ENCODE assay signal across 26 cellular contexts in genomic region chr9:127814619-127815511, GRCh38. TPM values are rescaled to one million over a fixed set of nuclear protein-coding genes. Genes with fewer than 3 reads are reported as not detected.
DNase-seq lines count a peak whose midpoint lies in the region; ATAC-seq and TF ChIP-seq lines count a peak whose summit lies in the region.
"Had no signal": no experiment of that assay in that cellular context is flagged by ENCODE, and none has a peak within 500 bp of the region (broad histone marks: within the 10 kb centered on the region; RNA-seq: fewer than 3 reads in every experiment).

No MANE protein-coding gene starts in this region.

- no peak overlapping the region for H2AFZ ChIP-seq in hepatocyte
- H2AFZ ChIP-seq: parathyroid adenoma had no signal

- H3K36me3 ChIP-seq in hepatocyte (replicated peaks; ENCODE audit: insufficient read depth, low read depth) (no peaks in the 10 kb centered on the region), mucosa of descending colon (ENCODE audit: low read depth) (peaks cover 6% of the 10 kb centered on the region)

- ATAC-seq in stimulated activated naive CD8-positive, alpha-beta T cell treated with anti-CD3 and anti-CD28 coated beads, Interleukin-15, amount 100 ng/mL, for 72 hours, result no peak
- no peak for ATAC-seq in stimulated activated naive CD8-positive, alpha-beta T cell treated with anti-CD3 and anti-CD28 coated beads, Interleukin-15, Interleukin-2, amounts not matched to agents 100 U/mL and 50 U/mL, for 24 hours
- ATAC-seq in GM21528 (IDR thresholded peaks at IDR 0.05; ENCODE audit: low FRiP score, unreplicated experiment) (no peak), mucosa of descending colon (no peak)
- ATAC-seq: WTC11 had no signal

- no peak for TF ChIP-seq CTCF in RWPE1 (conservative IDR thresholded peaks at IDR 0.05; ENCODE audit: low read depth)
- no peak for TF ChIP-seq CTCF in hepatocyte (IDR thresholded peaks at IDR 0.05; ENCODE audit: poor library complexity)
- no peak for TF ChIP-seq CTCF in mucosa of descending colon (IDR thresholded peaks at IDR 0.05)
- TF ChIP-seq CTCF in dorsolateral prefrontal cortex (IDR thresholded peaks at IDR 0.05 in 54 of 56, conservative IDR thresholded peaks at IDR 0.05 in 2 of 56; ENCODE audit: low read depth in 1 of 56, partially characterized antibody in 56 of 56), result no peak

- H3K4me3 ChIP-seq in hepatocyte, result no peak overlapping the region
- no peak overlapping the region for H3K4me3 ChIP-seq in mucosa of descending colon
- no peak overlapping the region for H3K4me3 ChIP-seq in dorsolateral prefrontal cortex
- H3K4me3 ChIP-seq: ascending aorta, left lung, upper lobe of right lung had no signal

- no peak overlapping the region for H3K4me3 Mint-ChIP-seq in stimulated activated naive CD8-positive, alpha-beta T cell treated with anti-CD3 and anti-CD28 coated beads, Interleukin-15, amount 100 ng/mL, for 72 hours
- H3K4me3 Mint-ChIP-seq: activated naive CD8-positive, alpha-beta T cell treated with anti-CD3 and anti-CD28 coated beads for 36 hours; CD4-positive, CD25-positive, alpha-beta regulatory T cell; HFFc6; naive B cell; WTC11 had no signal

- H3K79me2 ChIP-seq in hepatocyte, result no peaks in the 10 kb centered on the region
- H3K79me2 ChIP-seq: parathyroid adenoma had no signal

- H3K9me3 ChIP-seq in hepatocyte (ENCODE audit: low read depth) (no peaks in the 10 kb centered on the region), mucosa of descending colon (no peaks in the 10 kb centered on the region)
- H3K9me3 ChIP-seq: ascending aorta, left lung, upper lobe of right lung had no signal

- CTCF ChIA-PET in RWPE1 (lab: Yijun Ruan, JAX), result interaction anchor here (0.5 kb wide), 1 partner anchor 147 kb away, joined by 3 read pairs; no protein-coding TSS in a partner anchor

- no peaks in the 10 kb centered on the region for H4K20me1 ChIP-seq in hepatocyte (ENCODE audit: insufficient read depth, poor library complexity, severe bottlenecking)

- POLR2A ChIA-PET in RWPE1 (lab: Yijun Ruan, JAX; ENCODE audit: low non-redundant PET), result no interaction called here

- H3K4me1 ChIP-seq in hepatocyte (ENCODE audit: insufficient read depth), result peaks cover 2% of the 10 kb centered on the region
- H3K4me1 ChIP-seq in mucosa of descending colon (ENCODE audit: low read depth), result peaks cover 3% of the 10 kb centered on the region
- H3K4me1 ChIP-seq: ascending aorta, parathyroid adenoma, upper lobe of right lung had no signal

- peaks cover 6% of the 10 kb centered on the region for H3K4me1 Mint-ChIP-seq in stimulated activated naive CD8-positive, alpha-beta T cell treated with anti-CD3 and anti-CD28 coated beads, Interleukin-15, amount 100 ng/mL, for 72 hours
- H3K4me1 Mint-ChIP-seq: activated naive CD8-positive, alpha-beta T cell treated with anti-CD3 and anti-CD28 coated beads for 36 hours; WTC11 had no signal

- H3K27me3 Mint-ChIP-seq in stimulated activated naive CD8-positive, alpha-beta T cell treated with anti-CD3 and anti-CD28 coated beads, Interleukin-15, amount 100 ng/mL, for 72 hours, result no peaks in the 10 kb centered on the region
- H3K27me3 Mint-ChIP-seq: activated naive CD8-positive, alpha-beta T cell treated with anti-CD3 and anti-CD28 coated beads for 36 hours; CD4-positive, CD25-positive, alpha-beta regulatory T cell; naive B cell had no signal

- H3K27ac ChIP-seq in RWPE1 (peak overlapping the region; percentile 68), hepatocyte (no peak overlapping the region), dorsolateral prefrontal cortex (no peak overlapping the region)
- H3K27ac ChIP-seq: parathyroid adenoma had no signal

- intact Hi-C loops in mucosa of descending colon (cut with DNase I, micrococcal nuclease), result no loop called here
- intact Hi-C loops in dorsolateral prefrontal cortex (cut with DNase I), result no loop called here

- DNase-seq in stimulated activated naive CD8-positive, alpha-beta T cell treated with anti-CD3 and anti-CD28 coated beads, Interleukin-15, amount 100 ng/mL, for 72 hours, result no peak
- no peak for DNase-seq in stimulated activated naive CD8-positive, alpha-beta T cell treated with anti-CD3 and anti-CD28 coated beads, Interleukin-15, Interleukin-2, amounts not matched to agents 100 U/mL and 50 U/mL, for 24 hours
- no peak for DNase-seq in RWPE1 (ENCODE audit: low spot score)
- DNase-seq in hepatocyte (ENCODE audit: low spot score), result peak; percentile 2
- DNase-seq in mucosa of descending colon, result no peak
- no peak for DNase-seq in dorsolateral prefrontal cortex
- DNase-seq: activated CD4-positive, alpha-beta T cell treated with anti-CD3 and anti-CD28 coated beads, Interleukin-2, amount 50 U/mL, for 1 hour; activated naive CD8-positive, alpha-beta T cell treated with anti-CD3 and anti-CD28 coated beads for 36 hours; CD4-positive, CD25-positive, alpha-beta regulatory T cell; central memory CD4-positive, alpha-beta T cell; HFFc6; Karpas-422; left lung; naive B cell; NCI-H1436; NCI-H446; NCI-H82; substantia nigra; SW 1271; T1000; upper lobe of right lung had no signal

- WGBS in hepatocyte (ENCODE audit: low lambda C conversion rate, missing lambda C conversion rate), result 95% methylated on average over 11 of the region's 11 CpGs

- H3K9me2 ChIP-seq in hepatocyte (replicated peaks; ENCODE audit: insufficient read depth), result no peaks in the 10 kb centered on the region

- no peaks in the 10 kb centered on the region for H3K27me3 ChIP-seq in hepatocyte
- no peaks in the 10 kb centered on the region for H3K27me3 ChIP-seq in dorsolateral prefrontal cortex
- H3K27me3 ChIP-seq: ascending aorta, left lung, upper lobe of right lung had no signal

- H3K4me2 ChIP-seq in hepatocyte, result no peak overlapping the region

- peak overlapping the region; percentile 27 to 85 for H3K27ac Mint-ChIP-seq in stimulated activated naive CD8-positive, alpha-beta T cell treated with anti-CD3 and anti-CD28 coated beads, Interleukin-15, amount 100 ng/mL, for 72 hours
- H3K27ac Mint-ChIP-seq: activated naive CD8-positive, alpha-beta T cell treated with anti-CD3 and anti-CD28 coated beads for 36 hours; CD4-positive, CD25-positive, alpha-beta regulatory T cell; HFFc6; WTC11 had no signal

- H3K9me3 Mint-ChIP-seq in stimulated activated naive CD8-positive, alpha-beta T cell treated with anti-CD3 and anti-CD28 coated beads, Interleukin-15, amount 100 ng/mL, for 72 hours, result no peaks in the 10 kb centered on the region
- H3K9me3 Mint-ChIP-seq: activated naive CD8-positive, alpha-beta T cell treated with anti-CD3 and anti-CD28 coated beads for 36 hours; CD4-positive, CD25-positive, alpha-beta regulatory T cell; HFFc6; naive B cell; WTC11 had no signal

RNA-seq across cellular contexts. Expression of gene FPGS, which starts 12.2 kb away (rescaled TPM):
- total RNA-seq in hepatocyte, result 27.4 and 30.9 TPM in 2 replicates
- polyA plus RNA-seq in hepatocyte, result 48.5 and 52.2 TPM in 2 replicates
- 10 to 100 TPM; 41.0 to 46.5 (median 41.3) TPM for total RNA-seq in mucosa of descending colon
- total RNA-seq in dorsolateral prefrontal cortex, result 10 to 100 TPM; 19.5 to 55.8 (median 36.6) TPM

RNA-seq across cellular contexts. Expression of gene CDK9, which starts 29.0 kb away (rescaled TPM):
- 53.5 and 84.6 TPM in 2 replicates for total RNA-seq in hepatocyte
- 91.4 and 92.3 TPM in 2 replicates for polyA plus RNA-seq in hepatocyte
- total RNA-seq in mucosa of descending colon, result 100 to 1,000 TPM in 1 of 3 donors, 10 to 100 TPM in 2; 67.8 to 111 (median 75.9) TPM
- 100 to 1,000 TPM in 89 of 120 experiments, 10 to 100 TPM in 31; 78.5 to 153 (median 110) TPM for total RNA-seq in dorsolateral prefrontal cortex

RNA-seq across cellular contexts. Expression of gene SH2D3C, which starts 36.4 kb away (rescaled TPM):
- 0.23 and 0.96 TPM in 2 replicates for total RNA-seq in hepatocyte
- polyA plus RNA-seq in hepatocyte, result 0.89 and 2.2 TPM in 2 replicates
- 1 to 10 TPM; 3.2 to 7.4 (median 4.7) TPM for total RNA-seq in mucosa of descending colon
- total RNA-seq in dorsolateral prefrontal cortex, result 10 to 100 TPM in 118 of 120 experiments, 1 to 10 TPM in 2; 9.3 to 27.9 (median 17.3) TPM
- total RNA-seq: Daoy, HFFc6 had no signal

RNA-seq across cellular contexts. Expression of gene ENG, which starts 39.6 kb away (rescaled TPM):
- total RNA-seq in hepatocyte, result 3.2 and 6.8 TPM in 2 replicates
- polyA plus RNA-seq in hepatocyte, result 19.4 and 21.2 TPM in 2 replicates
- 10 to 100 TPM; 18.3 to 35.5 (median 34.8) TPM for total RNA-seq in mucosa of descending colon
- total RNA-seq in dorsolateral prefrontal cortex, result 10 to 100 TPM; 10.3 to 92.1 (median 25.6) TPM
